9 cellular contexts compared by ENCODE assay signal in genomic region chr11:22920939-22921565, GRCh38.
DNase-seq lines count a peak whose midpoint lies in the region; ATAC-seq, FAIRE-seq and TF ChIP-seq lines count a peak whose summit lies in the region.
"Had no signal": no experiment of that assay in that cellular context is flagged by ENCODE, and none has a peak within 500 bp of the region (broad histone marks: within the 10 kb centered on the region; RNA-seq: fewer than 3 reads in every experiment).

No MANE protein-coding gene starts in this region.

- H2AK9ac ChIP-seq in IMR-90 (replicated peaks; ENCODE audit: low read depth, low read length, poor library complexity) = no peak overlapping the region

- H3K9me1 ChIP-seq in IMR-90 (ENCODE audit: insufficient read depth, low read length) = no peaks in the 10 kb centered on the region

- no peak overlapping the region for H4K91ac ChIP-seq in IMR-90 (ENCODE audit: insufficient read depth, low read depth, low read length)

- no CpG with 5 or more reads among the region's 5 CpGs for WGBS in IMR-90 (ENCODE audit: extremely low coverage in 2 of 2, insufficient read length in 1 of 2), 2 experiments

- peak overlapping the region; percentile 56; the same call in 1 of the 2 replicates for H2BK120ac ChIP-seq in IMR-90 (ENCODE audit: low read depth, low read length)

- CTCF ChIA-PET in AG04450 (lab: Charles Lee) = interaction anchor here (0.6 to 2.3 kb wide), 25 partner anchors 8 to 1753 kb away, joined by 3 to 10 read pairs (median 4); no protein-coding TSS in a partner anchor
- CTCF ChIA-PET in GM10248 (lab: Yijun Ruan, JAX) = interaction anchor here (0.9 to 2.0 kb wide), 3 partner anchors 21 to 30 kb away, joined by 3 to 5 read pairs (median 4); no protein-coding TSS in a partner anchor
- CTCF ChIA-PET in IMR-90 (lab: Yijun Ruan, JAX) = interaction anchor here (0.6 to 0.8 kb wide), 2 partner anchors 102 to 771 kb away, joined by 3 read pairs; no protein-coding TSS in a partner anchor

- no peaks in the 10 kb centered on the region for H3K9me3 Mint-ChIP-seq in neural progenitor cell
- H3K9me3 Mint-ChIP-seq: naive B cell had no signal

- no peak overlapping the region for H2BK20ac ChIP-seq in IMR-90 (ENCODE audit: low read depth, low read length)

- ATAC-seq in IMR-90 (ENCODE audit: low read depth) (peak; percentile 95), gastrocnemius medialis (no peak)

- H3K56ac ChIP-seq in IMR-90 (ENCODE audit: extremely low read depth, insufficient read depth, low read length) = 0 out of 2 replicates have a peak overlapping the region, but pooled peaks have one; percentile 16

- intact Hi-C loops in IMR-90 (cut with micrococcal nuclease) (loop anchor here (1.0 to 5.0 kb wide), 3 partner anchors 192 to 1458 kb away; no protein-coding TSS in a partner anchor), gastrocnemius medialis (cut with DNase I; ENCODE audit: low total_unique reads) (no loop called here)

- no peak overlapping the region for H4K8ac ChIP-seq in IMR-90 (ENCODE audit: low read depth in 2 of 2, low read length in 2 of 2)

- H3K27ac ChIP-seq in AG04450 (ENCODE audit: low read depth, low read length) (no peak overlapping the region), IMR-90 (ENCODE audit: insufficient read depth, low read length) (no peak overlapping the region), neural progenitor cell (no peak overlapping the region), gastrocnemius medialis (no peak overlapping the region)

- H2BK15ac ChIP-seq in IMR-90 (ENCODE audit: low read depth, low read length) = no peak overlapping the region

- H3K4me2 ChIP-seq in IMR-90 (ENCODE audit: low read depth, low read length) = no peak overlapping the region
- no peak overlapping the region for H3K4me2 ChIP-seq in neural progenitor cell

- H2AFZ ChIP-seq in IMR-90 (replicated peaks; ENCODE audit: low read length, poor library complexity) (no peak overlapping the region), neural progenitor cell (replicated peaks) (no peak overlapping the region)

- no peaks in the 10 kb centered on the region for H3F3A ChIP-seq in neural progenitor cell (ENCODE audit: low read depth)

- H4K5ac ChIP-seq in IMR-90 (ENCODE audit: low read depth, low read length) = no peak overlapping the region

- H3K36me3 ChIP-seq in IMR-90 (ENCODE audit: control insufficient read depth, insufficient read depth, low read length) = no peaks in the 10 kb centered on the region
- H3K36me3 ChIP-seq in neural progenitor cell = no peaks in the 10 kb centered on the region
- H3K36me3 ChIP-seq in gastrocnemius medialis = no peaks in the 10 kb centered on the region

- H3K36me3 Mint-ChIP-seq in neural progenitor cell = no peaks in the 10 kb centered on the region
- H3K36me3 Mint-ChIP-seq: naive B cell had no signal

- dilution Hi-C loops in IMR-90 (cut with HindIII; ENCODE audit: low sequenced_read_pairs, unreplicated experiment) = no loop called here

- no peaks in the 10 kb centered on the region for H3K79me2 ChIP-seq in neural progenitor cell (ENCODE audit: low read depth)

- H4K20me1 ChIP-seq in IMR-90 (ENCODE audit: insufficient read depth, low read length) = no peaks in the 10 kb centered on the region
- no peaks in the 10 kb centered on the region for H4K20me1 ChIP-seq in neural progenitor cell (ENCODE audit: low read depth)

- DNase-seq in AG04450 (ENCODE audit: low read depth, low spot score) = peak; percentile 46
- DNase-seq in GM10248 (ENCODE audit: extremely low spot score) = peak; percentile 29
- DNase-seq in H54 (ENCODE audit: insufficient read length, low spot score) = peak; percentile 6
- DNase-seq in IMR-90 = peak; percentile 76
- peak; percentile 46 for DNase-seq in RPMI8226
- peak; percentile 13 to 15 for DNase-seq in erythroblast (lab: John Stamatoyannopoulos, UW)
- peak; percentile 73 for DNase-seq in neural progenitor cell (ENCODE audit: low spot score)
- no peak for DNase-seq in gastrocnemius medialis
- DNase-seq: naive B cell had no signal

- TF ChIP-seq POLR2A in H54 (IDR thresholded peaks at IDR 0.05; ENCODE audit: low read depth, low read length) (no peak), IMR-90 (IDR thresholded peaks at IDR 0.05; ENCODE audit: low read depth, low read length) (no peak), erythroblast (IDR thresholded peaks at IDR 0.05; ENCODE audit: low read length) (no peak), gastrocnemius medialis (IDR thresholded peaks at IDR 0.05) (no peak)

- H3K4ac ChIP-seq in IMR-90 (ENCODE audit: low read depth, low read length) = no peak overlapping the region

- H3K9ac ChIP-seq in IMR-90 (ENCODE audit: low read depth, low read length) = no peak overlapping the region
- no peak overlapping the region for H3K9ac ChIP-seq in neural progenitor cell

- H3K4me1 Mint-ChIP-seq in neural progenitor cell = peaks cover 4% of the 10 kb centered on the region

- in situ Hi-C loops in IMR-90 (cut with MboI; ENCODE audit: low sequenced_read_pairs) (no loop called here), gastrocnemius medialis (cut with MboI; ENCODE audit: low sequenced_read_pairs in 4 of 4) (no loop called here)

- H3K27me3 ChIP-seq in AG04450 (ENCODE audit: control insufficient read depth, insufficient read depth, low read length) (no peaks in the 10 kb centered on the region), IMR-90 (ENCODE audit: control insufficient read depth, insufficient read depth, low read length) (no peaks in the 10 kb centered on the region), neural progenitor cell (no peaks in the 10 kb centered on the region), gastrocnemius medialis (no peaks in the 10 kb centered on the region)

- H3K9me3 ChIP-seq in AG04450 (ENCODE audit: control insufficient read depth, insufficient read depth, low read length) = no peaks in the 10 kb centered on the region
- H3K9me3 ChIP-seq in IMR-90 (ENCODE audit: control insufficient read depth, insufficient read depth, low read length) = no peaks in the 10 kb centered on the region
- H3K9me3 ChIP-seq in neural progenitor cell (ENCODE audit: low read depth) = no peaks in the 10 kb centered on the region
- no peaks in the 10 kb centered on the region for H3K9me3 ChIP-seq in gastrocnemius medialis

- peak; percentile 76 for TF ChIP-seq RAD21 in IMR-90 (IDR thresholded peaks at IDR 0.05; ENCODE audit: low read length)

- H2AK5ac ChIP-seq in IMR-90 (ENCODE audit: low read depth, low read length) = no peak overlapping the region

- H3K27me3 Mint-ChIP-seq in neural progenitor cell (ENCODE audit: insufficient read depth, low read depth) = no peaks in the 10 kb centered on the region
- H3K27me3 Mint-ChIP-seq: naive B cell had no signal

- POLR2A ChIA-PET in AG04450 (lab: Yijun Ruan, JAX) (no interaction called here), GM10248 (lab: Yijun Ruan, JAX) (no interaction called here), IMR-90 (lab: Charles Lee; ENCODE audit: unreplicated experiment) (interaction anchor here (0.7 kb wide), 1 partner anchor 948 kb away, joined by 3 read pairs; no protein-coding TSS in a partner anchor)

- H3K79me1 ChIP-seq in IMR-90 (ENCODE audit: low read depth in 1 of 2, low read length in 2 of 2) = 0 out of 4 replicates have a peak, but pooled peaks cover 0 to 4% of the 10 kb centered on the region in 2 experiments

- H3K14ac ChIP-seq in IMR-90 (replicated peaks; ENCODE audit: low read depth, low read length) = no peak overlapping the region

- H2BK5ac ChIP-seq in IMR-90 (ENCODE audit: low read depth, low read length, poor library complexity, severe bottlenecking) = no peak overlapping the region

- H3K4me3 ChIP-seq in AG04450 (ENCODE audit: low read depth, low read length) (no peak overlapping the region), IMR-90 (ENCODE audit: insufficient read depth, low read depth, low read length) (no peak overlapping the region), neural progenitor cell (no peak overlapping the region), gastrocnemius medialis (no peak overlapping the region)

- no TSS peak for BruUV-seq in IMR-90 (replicated peaks; lab: Mats Ljungman, UMichigan)

- no peak overlapping the region for H3K23ac ChIP-seq in IMR-90 (ENCODE audit: low read depth, low read length)

- TF ChIP-seq CTCF in AG04450 (IDR thresholded peaks at IDR 0.05; ENCODE audit: low read depth, low read length) (peak; percentile 95), GM10248 (IDR thresholded peaks at IDR 0.05; ENCODE audit: control extremely low read depth, extremely low read depth, low read depth, missing control alignments) (peak; percentile 61), IMR-90 (conservative IDR thresholded peaks at IDR 0.05; ENCODE audit: low read depth, low read length) (peak; percentile 79), neural progenitor cell (IDR thresholded peaks at IDR 0.05) (peak; percentile 80), gastrocnemius medialis (IDR thresholded peaks at IDR 0.05 in 4 of 5, conservative IDR thresholded peaks at IDR 0.05 in 1 of 5) (peak in 2 of 5 experiments; percentile 33 to 46)

- H3K4me3 Mint-ChIP-seq in neural progenitor cell = no peak overlapping the region
- H3K4me3 Mint-ChIP-seq: naive B cell had no signal

- peak; percentile 81 for FAIRE-seq in H54 (lab: Jason Lieb, UNC)

- peaks cover 2% of the 10 kb centered on the region; the same call in 1 of the 2 replicates for H3K4me1 ChIP-seq in IMR-90 (ENCODE audit: control insufficient read depth, insufficient read depth, low read length)
- peaks cover 8% of the 10 kb centered on the region for H3K4me1 ChIP-seq in neural progenitor cell
- H3K4me1 ChIP-seq in gastrocnemius medialis = no peaks in the 10 kb centered on the region

- H3K18ac ChIP-seq in IMR-90 (ENCODE audit: low read depth, low read length) = no peak overlapping the region

- H3K27ac Mint-ChIP-seq in neural progenitor cell = no peak overlapping the region
- H3K27ac Mint-ChIP-seq: naive B cell had no signal

TF ChIP-seq in IMR-90, 13 proteins besides CTCF, POLR2A, EP300 and RAD21:
- no peak for TF ChIP-seq RCOR1 (IDR thresholded peaks at IDR 0.05; ENCODE audit: insufficient replicate concordance, low read length)
- peak; percentile 59 for TF ChIP-seq SMC3 (IDR thresholded peaks at IDR 0.05; ENCODE audit: low read depth, low read length)

Comparison
In these comparisons a context has a peak if more than half of its experiments do, and no peak if none do; other contexts are left out.
1. DNase-seq: peak in AG04450 (single experiment), GM10248 (single experiment), H54 (single experiment), IMR-90 (single experiment), RPMI8226 (single experiment), erythroblast (2 of 2) and neural progenitor cell (single experiment); none in gastrocnemius medialis (0 of 2).